Comparison of ENCODE assay signal across 2 cellular contexts in genomic region chr17:78248051-78248914, GRCh38.
TF ChIP-seq lines count a peak whose summit lies in the region.

No MANE protein-coding gene starts in this region.

TF ChIP-seq in IMR-90, 13 proteins besides CTCF, POLR2A, EP300 and RAD21 (continued from another document):
- no peak for TF ChIP-seq MAZ (IDR thresholded peaks at IDR 0.05; ENCODE audit: borderline replicate concordance, low read depth, low read length)
- TF ChIP-seq NFE2L2 (IDR thresholded peaks at IDR 0.05; ENCODE audit: low read depth, low read length): no peak
- no peak for TF ChIP-seq SMC3 (IDR thresholded peaks at IDR 0.05; ENCODE audit: low read depth, low read length)
- TF ChIP-seq CEBPB (IDR thresholded peaks at IDR 0.05; ENCODE audit: low read depth, low read length): no peak
- TF ChIP-seq BHLHE40 (IDR thresholded peaks at IDR 0.05; ENCODE audit: low read depth, low read length): no peak
- TF ChIP-seq CHD1 (IDR thresholded peaks at IDR 0.05; ENCODE audit: low read depth, low read length): no peak
- TF ChIP-seq MAFK (IDR thresholded peaks at IDR 0.05; ENCODE audit: low read depth, low read length): no peak
- no peak for TF ChIP-seq ELK1 (IDR thresholded peaks at IDR 0.05; ENCODE audit: borderline replicate concordance, low read depth, low read length)
- no peak for TF ChIP-seq USF2 (IDR thresholded peaks at IDR 0.05; ENCODE audit: low read depth, low read length)

TF ChIP-seq in liver, 16 proteins besides CTCF, POLR2A, EP300 and RAD21 (continued from another document):
- TF ChIP-seq REST (IDR thresholded peaks at IDR 0.05) (no peak), RXRA (IDR thresholded peaks at IDR 0.05) (peak in 1 of 2 donors; percentile 8), NR2F2 (IDR thresholded peaks at IDR 0.05) (peak; percentile 71), TAF1 (conservative IDR thresholded peaks at IDR 0.05) (no peak)
TF ChIP-seq in liver: peak in this region for 2.
